In genomic region chr12:52007158-52007921, GRCh38 we compare ENCODE assay signal across 8 cellular contexts. TPM values are rescaled to one million over a fixed set of nuclear protein-coding genes. Genes with fewer than 3 reads are reported as not detected.
DNase-seq lines count a peak whose midpoint lies in the region; ATAC-seq and TF ChIP-seq lines count a peak whose summit lies in the region.

No MANE protein-coding gene starts in this region.

- ATAC-seq in HG03108 (IDR thresholded peaks at IDR 0.05; ENCODE audit: unreplicated experiment) (no peak), HG02840 (IDR thresholded peaks at IDR 0.05; ENCODE audit: low FRiP score, unreplicated experiment) (no peak)

- H3K36me3 ChIP-seq in duodenal mucosa (ENCODE audit: control insufficient read depth in 1 of 2, insufficient read depth in 2 of 2, low read length in 2 of 2) (no peaks in the 10 kb centered on the region), mucosa of rectum (ENCODE audit: control insufficient read depth in 2 of 2, insufficient read depth in 2 of 2, low read length in 2 of 2) (no peaks in the 10 kb centered on the region)

- H3K27me3 ChIP-seq in duodenal mucosa (ENCODE audit: control insufficient read depth in 1 of 2, insufficient read depth in 2 of 2, low read length in 2 of 2) (peaks cover 19 to 20% of the 10 kb centered on the region in 2 donors), mucosa of rectum (ENCODE audit: control insufficient read depth in 2 of 2, insufficient read depth in 2 of 2, low read length in 2 of 2) (peaks cover 8 to 13% of the 10 kb centered on the region in 2 donors)

- peak; percentile 70 for DNase-seq in GM10266 (ENCODE audit: extremely low spot score)
- peak; percentile 55 to 68 for DNase-seq in activated CD4-positive, alpha-beta T cell treated with anti-CD3 and anti-CD28 coated beads for 4 hours
- DNase-seq in NCI-H187 (lab: John Stamatoyannopoulos, UW): no peak

- H3K4me1 ChIP-seq in duodenal mucosa (ENCODE audit: control insufficient read depth in 1 of 2, insufficient read depth in 2 of 2, low read length in 2 of 2) (peaks cover 0 to 36% of the 10 kb centered on the region in 2 donors), mucosa of rectum (ENCODE audit: control insufficient read depth in 2 of 2, insufficient read depth in 2 of 2, low read length in 2 of 2) (peaks cover 11 to 21% of the 10 kb centered on the region in 2 donors)

- H3K27ac ChIP-seq in duodenal mucosa (ENCODE audit: low read depth, low read length) (peak overlapping the region; percentile 48), mucosa of rectum (ENCODE audit: low read depth in 2 of 2, low read length in 2 of 2) (peak overlapping the region; percentile 65 to 79), temporal lobe (ENCODE audit: low read depth, low read length) (peak overlapping the region; percentile 90)

- no peak for TF ChIP-seq CTCF in GM10266 (IDR thresholded peaks at IDR 0.05; ENCODE audit: control insufficient read depth, insufficient read depth, low read depth, missing control alignments)

- H3K9me3 ChIP-seq in duodenal mucosa (ENCODE audit: control insufficient read depth in 1 of 2, low read length in 2 of 2) (no peaks in the 10 kb centered on the region), mucosa of rectum (ENCODE audit: control insufficient read depth in 2 of 2, low read length in 2 of 2) (no peaks in the 10 kb centered on the region)

- peak overlapping the region; percentile 24 to 60 for H3K9ac ChIP-seq in duodenal mucosa (ENCODE audit: low read depth in 1 of 2, low read length in 2 of 2)
- H3K9ac ChIP-seq in mucosa of rectum (ENCODE audit: low read depth in 1 of 2, low read length in 2 of 2): peak overlapping the region; percentile 47 to 72

- H3K4me3 ChIP-seq in duodenal mucosa (ENCODE audit: low read depth in 1 of 2, low read length in 2 of 2) (peak overlapping the region; percentile 64 to 72), mucosa of rectum (ENCODE audit: low read length in 2 of 2) (peak overlapping the region; percentile 60 to 67)

RNA-seq across cellular contexts. Expression of gene TAMALIN, which starts 0.6 kb away (rescaled TPM):
- 1.5 TPM for total RNA-seq in temporal lobe

RNA-seq across cellular contexts. Expression of gene NR4A1, which starts 43.9 kb away (rescaled TPM):
- 10.1 TPM for total RNA-seq in temporal lobe

RNA-seq across cellular contexts. Expression of gene ACVR1B, which starts 55.8 kb away (rescaled TPM):
- total RNA-seq in temporal lobe: 43.3 TPM

Comparison
In these comparisons a context has a peak if more than half of its experiments do, and no peak if none do; other contexts are left out.
1. DNase-seq: peak in GM10266 (single experiment) and activated CD4-positive, alpha-beta T cell treated with anti-CD3 and anti-CD28 coated beads for 4 hours (2 of 2); none in NCI-H187 (0 of 2).
2. Peak in every context shown above with its lines, with median percentiles within 50 percentile points of each other: H3K27ac ChIP-seq.